ENCODE assay signal across 11 cellular contexts in the genomic region with DNA sequence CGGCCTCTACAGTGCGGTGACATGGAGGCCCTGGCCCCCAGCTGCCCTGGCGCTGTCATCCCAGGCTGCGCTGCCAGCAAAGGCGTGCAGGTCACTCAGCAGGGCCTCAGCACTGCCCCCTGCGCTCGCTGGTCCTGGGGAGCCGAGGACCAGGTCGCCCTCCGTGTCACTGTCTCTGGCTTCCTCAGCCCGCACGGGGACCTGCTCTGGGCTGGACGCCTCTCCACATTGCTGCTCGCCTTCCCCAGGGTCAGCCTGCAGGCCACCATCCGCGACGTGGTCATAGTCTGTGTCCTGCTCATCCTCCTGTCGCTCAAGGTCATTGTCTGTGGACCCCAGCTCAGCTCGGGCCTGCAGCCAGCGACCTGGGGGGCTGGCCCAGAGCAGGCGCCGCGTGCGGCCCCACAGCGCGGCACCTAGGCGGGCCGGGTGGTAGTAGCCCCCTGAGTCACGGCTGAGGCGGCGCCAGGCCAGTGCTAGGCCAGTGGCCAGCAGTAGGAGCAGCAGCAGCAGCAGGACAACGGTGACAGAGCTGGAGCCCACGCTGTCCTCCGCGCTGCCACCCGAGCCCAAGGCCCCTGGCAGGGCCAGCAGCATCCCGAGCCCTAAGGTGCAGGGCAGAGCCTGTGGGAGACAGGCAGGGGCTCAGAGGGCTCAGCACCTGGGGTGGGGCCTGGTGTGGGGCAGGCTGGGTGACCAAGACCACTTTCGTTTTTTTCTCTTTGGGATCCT. TPM values are rescaled to one million over a fixed set of nuclear protein-coding genes. Genes with fewer than 3 reads are reported as not detected.
DNase-seq lines count a peak whose midpoint lies in the region; ATAC-seq and TF ChIP-seq lines count a peak whose summit lies in the region.
"Had no signal": no experiment of that assay in that cellular context is flagged by ENCODE, and none has a peak within 500 bp of the region (broad histone marks: within the 10 kb centered on the region; RNA-seq: fewer than 3 reads in every experiment).

No MANE protein-coding gene starts in this region.

- H3K4me3 Mint-ChIP-seq in T-helper 2 cell treated with Interferon-gamma antibody and Interleukin-4, amounts not matched to agents 5 μg/mL and 100 μg/mL, for 36 hours: peak overlapping the region; percentile 99

- peaks cover 43% of the 10 kb centered on the region for H3K4me1 Mint-ChIP-seq in T-helper 2 cell treated with Interferon-gamma antibody and Interleukin-4, amounts not matched to agents 5 μg/mL and 100 μg/mL, for 36 hours (ENCODE audit: low read depth)

- no peak overlapping the region for H3K9ac ChIP-seq in duodenal mucosa (ENCODE audit: low read depth in 1 of 2, low read length in 2 of 2)
- H3K9ac ChIP-seq: neural progenitor cell had no signal

- H3K27ac Mint-ChIP-seq in T-helper 2 cell treated with Interferon-gamma antibody and Interleukin-4, amounts not matched to agents 5 μg/mL and 100 μg/mL, for 36 hours: peak overlapping the region; percentile 92

- intact Hi-C loops in spleen (cut with DNase I; ENCODE audit: low total_unique reads): no loop called here

- no peak for TF ChIP-seq CTCF in NB4 (IDR thresholded peaks at IDR 0.05; ENCODE audit: low read depth, low read length)
- no peak for TF ChIP-seq CTCF in spleen (IDR thresholded peaks at IDR 0.05 in 8 of 11, conservative IDR thresholded peaks at IDR 0.05 in 3 of 11)

- no peaks in the 10 kb centered on the region for H3K27me3 Mint-ChIP-seq in T-helper 2 cell treated with Interferon-gamma antibody and Interleukin-4, amounts not matched to agents 5 μg/mL and 100 μg/mL, for 36 hours (ENCODE audit: low read depth)

- H3K9me3 ChIP-seq in duodenal mucosa (ENCODE audit: control insufficient read depth in 1 of 2, low read length in 2 of 2) (no peaks in the 10 kb centered on the region), spleen (no peaks in the 10 kb centered on the region)

- no peaks in the 10 kb centered on the region for H3K27me3 ChIP-seq in duodenal mucosa (ENCODE audit: control insufficient read depth in 1 of 2, insufficient read depth in 2 of 2, low read length in 2 of 2)
- no peaks in the 10 kb centered on the region for H3K27me3 ChIP-seq in spleen (replicated peaks in 1 of 7)
- H3K27me3 ChIP-seq: neural progenitor cell had no signal

- DNase-seq in T-helper 2 cell treated with Interferon-gamma antibody and Interleukin-4, amounts not matched to agents 5 μg/mL and 100 μg/mL, for 36 hours (ENCODE audit: low spot score): no peak
- DNase-seq in T-helper 2 cell (no peak), NB4 (ENCODE audit: low read depth) (no peak), spleen (peak; percentile 86), NCI-H1417 treated with DMSO at 0.1 percent for 48 hours (lab: John Stamatoyannopoulos, UW) (no peak), Ammon's horn (ENCODE audit: low spot score) (no peak)
- DNase-seq: NCI-H446 had no signal

- no peak overlapping the region for H3K27ac ChIP-seq in duodenal mucosa (ENCODE audit: low read depth, low read length)
- peak overlapping the region in 7 of 8 donors; percentile 48 to 97 (median 94) for H3K27ac ChIP-seq in spleen
- H3K27ac ChIP-seq: neural progenitor cell had no signal

- H3K36me3 Mint-ChIP-seq in T-helper 2 cell treated with Interferon-gamma antibody and Interleukin-4, amounts not matched to agents 5 μg/mL and 100 μg/mL, for 36 hours (ENCODE audit: low read depth): peaks cover 48% of the 10 kb centered on the region

- WGBS in spleen, 5 donors: 44 to 78% (median 72%) methylated on average over 20 to 38 of the region's 38 CpGs

- H3K4me3 ChIP-seq in NB4 (ENCODE audit: low read depth, low read length): peak overlapping the region; percentile 94
- H3K4me3 ChIP-seq in duodenal mucosa (ENCODE audit: low read depth in 1 of 2, low read length in 2 of 2): peak overlapping the region; percentile 22 to 64
- peak overlapping the region; percentile 67 to 95 (median 76) for H3K4me3 ChIP-seq in spleen
- H3K4me3 ChIP-seq: neural progenitor cell had no signal

- ATAC-seq in HG03025 (IDR thresholded peaks at IDR 0.05; ENCODE audit: low FRiP score, unreplicated experiment): no peak

- H3K36me3 ChIP-seq in duodenal mucosa (ENCODE audit: control insufficient read depth in 1 of 2, insufficient read depth in 2 of 2, low read length in 2 of 2) (peaks cover 23 to 66% of the 10 kb centered on the region in 2 donors), spleen (peaks cover 6 to 99% (median 53%) of the 10 kb centered on the region in 6 donors)
- H3K36me3 ChIP-seq: neural progenitor cell had no signal

- TF ChIP-seq POLR2A in NB4 (IDR thresholded peaks at IDR 0.05; ENCODE audit: extremely low read depth, insufficient read length) (no peak), spleen (IDR thresholded peaks at IDR 0.05) (peak in 1 of 3 donors; percentile 11)

- H3K4me1 ChIP-seq in duodenal mucosa (ENCODE audit: control insufficient read depth in 1 of 2, insufficient read depth in 2 of 2, low read length in 2 of 2) (peaks cover 5 to 33% of the 10 kb centered on the region in 2 donors), spleen (peaks cover 37 to 100% (median 88%) of the 10 kb centered on the region in 6 donors)
- H3K4me1 ChIP-seq: neural progenitor cell had no signal

- no peaks in the 10 kb centered on the region for H3K9me3 Mint-ChIP-seq in T-helper 2 cell treated with Interferon-gamma antibody and Interleukin-4, amounts not matched to agents 5 μg/mL and 100 μg/mL, for 36 hours
- H3K9me3 Mint-ChIP-seq: neural progenitor cell had no signal

RNA-seq across cellular contexts. Expression of a gene that starts 1.6 kb away (rescaled TPM):
- 100 to 1,000 TPM; 119 to 278 (median 187) TPM for total RNA-seq in spleen
- polyA plus RNA-seq in spleen: 100 to 1,000 TPM; 410 to 557 (median 479) TPM

RNA-seq across cellular contexts. Expression of a gene that starts 7.4 kb away (rescaled TPM):
- 100 to 1,000 TPM in 4 of 7 donors, 10 to 100 TPM in 3; 68.1 to 143 (median 117) TPM for total RNA-seq in spleen
- 10 to 100 TPM; 40.5 to 70.8 (median 53.7) TPM for polyA plus RNA-seq in spleen

RNA-seq across cellular contexts. Expression of a gene that starts 7.6 kb away (rescaled TPM):
- total RNA-seq in spleen: 10 to 100 TPM; 51.5 to 65.4 (median 55.4) TPM
- polyA plus RNA-seq in spleen: 10 to 100 TPM; 39.5 to 95.0 (median 53.8) TPM

RNA-seq across cellular contexts. Expression of a gene that starts 16.6 kb away (rescaled TPM):
- total RNA-seq in spleen: not detected
- polyA plus RNA-seq in spleen: under 1 TPM in 1 of 3 donors, not detected in 2; 0.10 TPM
- total RNA-seq: glomerular endothelial cell had no signal

RNA-seq across cellular contexts. Expression of a gene that starts 19.3 kb away (rescaled TPM):
- 10 to 100 TPM; 12.7 to 27.3 (median 21.3) TPM for total RNA-seq in spleen
- polyA plus RNA-seq in spleen: 1 to 10 TPM; 2.6 to 6.2 (median 3.0) TPM

Comparison
In these comparisons a context has a peak if more than half of its experiments do, and no peak if none do; other contexts are left out.
1. H3K4me3 ChIP-seq: peak in every context shown above with its lines; median percentile 94 in NB4; 76 in spleen; 43 in duodenal mucosa.